12 cellular contexts compared by ENCODE assay signal in genomic region chr7:99679400-99680191, GRCh38. TPM values are rescaled to one million over a fixed set of nuclear protein-coding genes. Genes with fewer than 3 reads are reported as not detected.
DNase-seq lines count a peak whose midpoint lies in the region; ATAC-seq and TF ChIP-seq lines count a peak whose summit lies in the region.
"Had no signal": no experiment of that assay in that cellular context is flagged by ENCODE, and none has a peak within 500 bp of the region (broad histone marks: within the 10 kb centered on the region; RNA-seq: fewer than 3 reads in every experiment).

CYP3A5 (minus strand) TSS chr7:99679996; CDS start chr7:99679896, 100 bp downstream.

- peak; percentile 59 for ATAC-seq in left ventricle myocardium superior
- ATAC-seq in Right ventricle myocardium inferior, result no peak
- ATAC-seq in activated CD4-positive, alpha-beta T cell treated with anti-CD3 and anti-CD28 coated beads for 36 hours, result no peak

- POLR2A ChIA-PET in activated CD4-positive, alpha-beta T cell treated with anti-CD3 and anti-CD28 coated beads for 36 hours (lab: Charles Lee), result no interaction called here

- H3K4me3 ChIP-seq in epithelial cell of esophagus (ENCODE audit: low read length) (peak within 1 kb of the TSS; percentile 4), mucosa of rectum (ENCODE audit: low read length in 2 of 2) (peak within 1 kb of the TSS; percentile 89 to 90)
- H3K4me3 ChIP-seq: BLaER1, thoracic aorta had no signal

- H3K4me1 Mint-ChIP-seq in activated CD4-positive, alpha-beta T cell treated with anti-CD3 and anti-CD28 coated beads for 36 hours, result peaks cover 18% of the 10 kb centered on the region

- no peak within 1 kb of the TSS for H3K27ac Mint-ChIP-seq in activated CD4-positive, alpha-beta T cell treated with anti-CD3 and anti-CD28 coated beads for 36 hours

- no peaks in the 10 kb centered on the region for H3K27me3 ChIP-seq in mucosa of rectum (ENCODE audit: control insufficient read depth in 2 of 2, insufficient read depth in 2 of 2, low read length in 2 of 2)
- H3K27me3 ChIP-seq: BLaER1 had no signal

- intact Hi-C loops in left ventricle myocardium superior (cut with micrococcal nuclease) (no loop called here), Right ventricle myocardium inferior (cut with DNase I) (no loop called here)
- intact Hi-C loops in activated CD4-positive, alpha-beta T cell treated with anti-CD3 and anti-CD28 coated beads for 36 hours (cut with DNase I, micrococcal nuclease), result no loop called here

- H3K27me3 Mint-ChIP-seq in activated CD4-positive, alpha-beta T cell treated with anti-CD3 and anti-CD28 coated beads for 36 hours, result no peaks in the 10 kb centered on the region

- peaks cover 18 to 21% of the 10 kb centered on the region in 2 donors for H3K36me3 ChIP-seq in mucosa of rectum (ENCODE audit: control insufficient read depth in 2 of 2, insufficient read depth in 2 of 2, low read length in 2 of 2)
- H3K36me3 ChIP-seq: BLaER1, thoracic aorta had no signal

- H3K9ac ChIP-seq in mucosa of rectum (ENCODE audit: low read depth in 1 of 2, low read length in 2 of 2), result peak within 1 kb of the TSS; percentile 85 to 86
- H3K9ac ChIP-seq: BLaER1 had no signal

- no peaks in the 10 kb centered on the region for H3K9me3 Mint-ChIP-seq in activated CD4-positive, alpha-beta T cell treated with anti-CD3 and anti-CD28 coated beads for 36 hours (ENCODE audit: low read depth)

- peaks cover 0 to 5% of the 10 kb centered on the region in 2 donors for H3K4me1 ChIP-seq in mucosa of rectum (ENCODE audit: control insufficient read depth in 2 of 2, insufficient read depth in 2 of 2, low read length in 2 of 2)
- H3K4me1 ChIP-seq: BLaER1 had no signal

- CTCF ChIA-PET in activated CD4-positive, alpha-beta T cell treated with anti-CD3 and anti-CD28 coated beads for 36 hours (lab: Charles Lee), result no interaction called here

- TF ChIP-seq CTCF in epithelial cell of esophagus (IDR thresholded peaks at IDR 0.05; ENCODE audit: insufficient read depth, low read depth, low read length, missing control alignments), result no peak

- no peak for DNase-seq in left ventricle myocardium superior
- no peak for DNase-seq in Right ventricle myocardium inferior (ENCODE audit: missing footprints)
- no peak for DNase-seq in epithelial cell of esophagus (ENCODE audit: low read depth)
- DNase-seq in amniotic stem cell (lab: John Stamatoyannopoulos, UW), result no peak
- no peak for DNase-seq in activated naive CD4-positive, alpha-beta T cell treated with Interleukin-2 at 50 U/mL for 16 hours
- DNase-seq in activated CD4-positive, alpha-beta T cell treated with anti-CD3 and anti-CD28 coated beads for 36 hours, result no peak
- DNase-seq in amygdala (lab: John Stamatoyannopoulos, UW), result no peak
- DNase-seq: activated CD4-positive, alpha-beta T cell treated with anti-CD3 and anti-CD28 coated beads, Interleukin-2, amount 50 U/mL, for 48 hours; stimulated activated CD4-positive, alpha-beta T cell treated with anti-CD3 and anti-CD28 coated beads, Interleukin-15, amount 100 ng/mL, for 24 hours had no signal

- peak within 1 kb of the TSS; percentile 92 to 97 for H3K27ac ChIP-seq in mucosa of rectum (ENCODE audit: low read depth in 2 of 2, low read length in 2 of 2)
- H3K27ac ChIP-seq: BLaER1, thoracic aorta had no signal

- H3K4me3 Mint-ChIP-seq in activated CD4-positive, alpha-beta T cell treated with anti-CD3 and anti-CD28 coated beads for 36 hours, result no peak within 1 kb of the TSS

- peaks cover 6% of the 10 kb centered on the region for H3K36me3 Mint-ChIP-seq in activated CD4-positive, alpha-beta T cell treated with anti-CD3 and anti-CD28 coated beads for 36 hours (ENCODE audit: low read depth)

- H3K9me3 ChIP-seq in mucosa of rectum (ENCODE audit: control insufficient read depth in 2 of 2, low read length in 2 of 2), result no peaks in the 10 kb centered on the region
- H3K9me3 ChIP-seq: thoracic aorta had no signal

RNA-seq across cellular contexts. Expression of gene CYP3A5, which starts in this region (rescaled TPM):
- 0.25 TPM for total RNA-seq in left ventricle myocardium superior
- total RNA-seq in Right ventricle myocardium inferior, result not detected
- not detected for total RNA-seq in activated CD4-positive, alpha-beta T cell treated with anti-CD3 and anti-CD28 coated beads for 36 hours

Comparison
In these comparisons a context has a peak if more than half of its experiments do, and no peak if none do; other contexts are left out.
1. Peak in ATAC-seq in left ventricle myocardium superior; RNA of the gene not detected or under 1 TPM.